Comparison of ENCODE assay signal across 1 cellular context in genomic region chrX:150536455-150537116, GRCh38.
TF ChIP-seq lines count a peak whose summit lies in the region.

No MANE protein-coding gene starts in this region.

TF ChIP-seq in HepG2, 621 proteins besides CTCF, POLR2A, EP300 and RAD21 (continued from another document):
- TF ChIP-seq SMC3 (IDR thresholded peaks at IDR 0.05; ENCODE audit: low read length) (0 out of 2 replicates have a peak, but pooled peaks have one; percentile 2), NFYB (CRISPR knock-in tag; IDR thresholded peaks at IDR 0.05) (no peak)
TF ChIP-seq in HepG2: peak in this region for 2.
